ENCODE assay signal across 1 cellular context in genomic region chr3:179336345-179336929, GRCh38.
A peak's percentile ranks its signal among the peaks of the same experiment; 100 is the strongest.
TF ChIP-seq lines count a peak whose summit lies in the region.

No MANE protein-coding gene starts in this region.

TF ChIP-seq in K562, 482 proteins besides CTCF, POLR2A, EP300 and RAD21 (continued from another document and continues in another):
- TF ChIP-seq SFPQ (IDR thresholded peaks at IDR 0.05; ENCODE audit: low read depth, low read length) (no peak), ZNF717 (CRISPR knock-in tag; IDR thresholded peaks at IDR 0.05) (no peak), ZNF212 (CRISPR knock-in tag; IDR thresholded peaks at IDR 0.05) (no peak), ATF3 (IDR thresholded peaks at IDR 0.05) (0 out of 2 replicates have a peak, but pooled peaks have one; percentile 10), ATF3 (CRISPR knock-in tag; conservative IDR thresholded peaks at IDR 0.05) (no peak), ZNF347 (CRISPR knock-in tag; IDR thresholded peaks at IDR 0.05; ENCODE audit: low read depth) (no peak), ZBTB43 (CRISPR knock-in tag; IDR thresholded peaks at IDR 0.05) (no peak), TCF15 (CRISPR knock-in tag; IDR thresholded peaks at IDR 0.05) (no peak), STAT6 (CRISPR knock-in tag; IDR thresholded peaks at IDR 0.05) (no peak), ZNF707 (CRISPR knock-in tag; conservative IDR thresholded peaks at IDR 0.05) (no peak), ZNF699 (CRISPR knock-in tag; IDR thresholded peaks at IDR 0.05; ENCODE audit: insufficient replicate concordance) (no peak), L3MBTL2 (IDR thresholded peaks at IDR 0.05) (no peak), YY1 (IDR thresholded peaks at IDR 0.05; ENCODE audit: borderline replicate concordance in 1 of 3, control insufficient read depth in 1 of 3, extremely low read depth in 1 of 3, insufficient read depth in 3 of 3, insufficient read length in 1 of 3, insufficient replicate concordance in 2 of 3, low read depth in 1 of 3, low read length in 2 of 3) (no peak), E2F1 (CRISPR knock-in tag; IDR thresholded peaks at IDR 0.05) (no peak), SIX5 (IDR thresholded peaks at IDR 0.05; ENCODE audit: borderline replicate concordance in 1 of 2, insufficient read depth in 1 of 2, low read depth in 1 of 2, low read length in 2 of 2) (no peak), FOXO4 (CRISPR knock-in tag; IDR thresholded peaks at IDR 0.05) (no peak), PTBP1 (IDR thresholded peaks at IDR 0.05; ENCODE audit: low read depth, low read length) (no peak), GABPB1 (CRISPR knock-in tag; IDR thresholded peaks at IDR 0.05) (no peak), ZFP91 (CRISPR knock-in tag; IDR thresholded peaks at IDR 0.05) (no peak), ZNF239 (CRISPR knock-in tag; IDR thresholded peaks at IDR 0.05) (no peak), ILF3 (IDR thresholded peaks at IDR 0.05; ENCODE audit: borderline replicate concordance) (no peak), ZNF586 (CRISPR knock-in tag; conservative IDR thresholded peaks at IDR 0.05) (no peak), HEY1 (CRISPR knock-in tag; IDR thresholded peaks at IDR 0.05; ENCODE audit: borderline replicate concordance) (no peak), BACH1 (tag; IDR thresholded peaks at IDR 0.05) (no peak), NR3C1 (CRISPR knock-in tag; IDR thresholded peaks at IDR 0.05) (no peak), STAT5A (IDR thresholded peaks at IDR 0.05; ENCODE audit: borderline replicate concordance, low read length) (peak; percentile 75; the same call in 1 of the 2 replicates), DMBX1 (CRISPR knock-in tag; IDR thresholded peaks at IDR 0.05; ENCODE audit: borderline replicate concordance) (no peak), BCLAF1 (IDR thresholded peaks at IDR 0.05; ENCODE audit: borderline replicate concordance in 1 of 2, control insufficient read depth in 1 of 2, low read depth in 2 of 2, low read length in 1 of 2) (no peak)
